Comparison of ENCODE assay signal across 9 cellular contexts in the genomic region with DNA sequence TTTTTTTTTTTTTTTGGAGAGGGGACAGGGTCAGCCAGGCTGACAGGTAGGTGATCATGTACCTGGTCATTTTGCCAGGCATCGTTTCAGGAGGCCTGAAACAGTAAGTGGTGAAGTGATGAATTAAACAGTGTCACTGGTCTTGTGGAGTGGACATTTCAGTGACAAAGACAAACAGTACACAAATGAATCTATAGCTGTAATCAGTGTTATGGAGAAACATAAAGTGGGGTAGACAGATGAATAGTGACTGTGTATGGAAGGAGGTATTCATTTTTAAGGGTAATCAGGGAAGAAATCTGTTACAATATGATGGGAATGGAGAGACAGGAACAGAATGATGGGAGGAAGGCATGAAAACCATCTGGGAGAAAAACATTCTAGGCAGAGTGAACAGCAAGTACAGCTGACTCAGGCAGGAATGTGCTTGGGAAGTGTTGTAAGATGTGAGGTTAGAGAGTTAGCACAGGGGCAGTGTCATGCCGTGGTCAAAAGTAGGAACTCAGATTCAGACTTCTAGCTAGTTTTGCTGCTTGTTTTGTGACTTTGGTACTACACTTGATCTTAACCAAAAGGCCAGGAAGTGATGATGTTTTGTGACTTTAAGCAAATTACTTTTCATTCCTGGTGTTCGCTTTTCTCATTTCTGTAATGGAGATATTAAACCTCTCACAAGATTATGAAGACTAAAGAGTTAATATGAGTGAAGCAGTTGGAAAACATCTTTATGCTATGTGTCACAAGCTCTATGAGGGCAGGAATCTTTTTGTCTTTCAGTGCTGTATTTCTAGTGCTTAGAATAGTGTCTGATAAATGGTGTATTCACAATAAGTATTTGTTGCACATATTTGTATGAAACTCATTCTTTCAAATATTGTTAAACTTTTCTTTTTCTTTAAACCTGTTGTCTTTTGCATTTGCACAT. TPM values are rescaled to one million over a fixed set of nuclear protein-coding genes. Genes with fewer than 3 reads are reported as not detected.
A peak's percentile ranks its signal among the peaks of the same experiment; 100 is the strongest.
DNase-seq lines count a peak whose midpoint lies in the region; ATAC-seq, FAIRE-seq and TF ChIP-seq lines count a peak whose summit lies in the region.
"Had no signal": no experiment of that assay in that cellular context is flagged by ENCODE, and none has a peak within 500 bp of the region (broad histone marks: within the 10 kb centered on the region; RNA-seq: fewer than 3 reads in every experiment).

No MANE protein-coding gene starts in this region.

- in situ Hi-C loops in K562 (cut with MboI) = no loop called here

- CTCF ChIA-PET in CD4-positive, alpha-beta T cell (lab: Charles Lee) = no interaction called here
- CTCF ChIA-PET in K562 (lab: Yijun Ruan, JAX; ENCODE audit: low intra/inter-chr PET ratio) = no interaction called here

- WGBS in K562 (ENCODE audit: insufficient coverage, low coverage, missing lambda C conversion rate) = 93% methylated on average over 3 of the region's 3 CpGs

- no peak overlapping the region for H3K4me2 ChIP-seq in K562 (ENCODE audit: insufficient read depth, low read length)

- no peaks in the 10 kb centered on the region for H3K27me3 Mint-ChIP-seq in CD4-positive, alpha-beta T cell

- TF ChIP-seq POLR2A in K562 (conservative IDR thresholded peaks at IDR 0.05) = no peak

- no peak overlapping the region for H2AFZ ChIP-seq in K562 (ENCODE audit: low read depth, low read length)

- H3K9me1 ChIP-seq in K562 (ENCODE audit: control insufficient read depth, insufficient read depth, low read length) = no peaks in the 10 kb centered on the region

- no peak for DNase-seq in CD4-positive, alpha-beta T cell
- DNase-seq in HS-5 (ENCODE audit: low read depth) = peak; percentile 71
- no peak for DNase-seq in K562 (ENCODE audit: extremely low read depth in 1 of 4, low spot score in 3 of 4)
- DNase-seq in lung microvascular endothelial cell (ENCODE audit: low read depth in 2 of 2) = peak; percentile 26 to 82
- DNase-seq in nucleus accumbens (lab: John Stamatoyannopoulos, UW) = no peak
- no peak for DNase-seq in middle frontal gyrus (ENCODE audit: extremely low spot score, low spot score)
- no peak for DNase-seq in NCI-H446 (lab: John Stamatoyannopoulos, UW)

- TF ChIP-seq RAD21 in K562 (CRISPR knock-in tag; conservative IDR thresholded peaks at IDR 0.05 in 1 of 2, IDR thresholded peaks at IDR 0.05 in 1 of 2) = no peak

- H3K79me2 ChIP-seq in K562 (ENCODE audit: control insufficient read depth, insufficient read depth, low read length) = peaks cover 100% of the 10 kb centered on the region

- no peaks in the 10 kb centered on the region for H3K9me3 Mint-ChIP-seq in CD4-positive, alpha-beta T cell

- BruUV-seq in K562 (replicated peaks; lab: Mats Ljungman, UMichigan) = no TSS peak

- no peaks in the 10 kb centered on the region for H3K27me3 ChIP-seq in CD4-positive, alpha-beta T cell (ENCODE audit: control insufficient read depth, insufficient read depth, low read length)
- H3K27me3 ChIP-seq in K562 (ENCODE audit: control insufficient read depth in 2 of 2, insufficient read depth in 2 of 2, low read length in 2 of 2) = no peaks in the 10 kb centered on the region

- H3K4me1 Mint-ChIP-seq in CD4-positive, alpha-beta T cell (ENCODE audit: low read depth) = peaks cover 77% of the 10 kb centered on the region

- TF ChIP-seq CTCF in CD4-positive, alpha-beta T cell (IDR thresholded peaks at IDR 0.05) = no peak
- no peak for TF ChIP-seq CTCF in K562 (IDR thresholded peaks at IDR 0.05 in 2 of 3, conservative IDR thresholded peaks at IDR 0.05 in 1 of 3; ENCODE audit: insufficient read depth in 2 of 3, low read depth in 1 of 3, low read length in 3 of 3)

- intact Hi-C loops in CD4-positive, alpha-beta T cell (cut with DNase I, micrococcal nuclease) = no loop called here
- intact Hi-C loops in K562 (cut with micrococcal nuclease) = no loop called here

- no peak for ATAC-seq in CD4-positive, alpha-beta T cell (ENCODE audit: poor library complexity)
- ATAC-seq in K562 = peak; percentile 36
- no peak for ATAC-seq in HG02571 (IDR thresholded peaks at IDR 0.05; ENCODE audit: unreplicated experiment)

- H3K9ac ChIP-seq in K562 (ENCODE audit: insufficient read depth in 1 of 2, low read depth in 2 of 2, low read length in 2 of 2) = no peak overlapping the region

- peaks cover 44% of the 10 kb centered on the region for H3K36me3 ChIP-seq in K562 (ENCODE audit: control insufficient read depth, insufficient read depth, low read length)

- no peaks in the 10 kb centered on the region for H4K20me1 ChIP-seq in K562 (replicated peaks; ENCODE audit: control insufficient read depth, insufficient read depth, low read length)

- no peak overlapping the region for H3K4me3 ChIP-seq in K562

- FAIRE-seq in K562 (lab: Jason Lieb, UNC) = peak; percentile 59
- FAIRE-seq: colon had no signal

- peaks cover 13% of the 10 kb centered on the region for H3K36me3 Mint-ChIP-seq in CD4-positive, alpha-beta T cell (ENCODE audit: low read depth)

- POLR2A ChIA-PET in CD4-positive, alpha-beta T cell (lab: Charles Lee) = interaction anchor here (0.7 to 1.2 kb wide), 4 partner anchors 33 to 52 kb away, joined by 3 read pairs; no protein-coding TSS in a partner anchor
- POLR2A ChIA-PET in K562 (lab: Yijun Ruan, JAX) = no interaction called here

- TF ChIP-seq EP300 in K562 (IDR thresholded peaks at IDR 0.05; ENCODE audit: low read length) = no peak

- H3K4me3 Mint-ChIP-seq in CD4-positive, alpha-beta T cell = peak overlapping the region; percentile 2

- peaks cover 0 to 9% of the 10 kb centered on the region in 2 experiments; a peak in 2 of 5 replicates for H3K4me1 ChIP-seq in K562 (replicated peaks in 1 of 2; ENCODE audit: control insufficient read depth in 2 of 2, insufficient read depth in 2 of 2, low read length in 2 of 2)

- no peaks in the 10 kb centered on the region for H3K9me3 ChIP-seq in CD4-positive, alpha-beta T cell (ENCODE audit: control insufficient read depth, low read length)
- no peaks in the 10 kb centered on the region for H3K9me3 ChIP-seq in K562 (replicated peaks; ENCODE audit: control insufficient read depth, insufficient read depth, low read depth, low read length)

- peak overlapping the region; percentile 94 for H3K27ac Mint-ChIP-seq in CD4-positive, alpha-beta T cell

- H3K27ac ChIP-seq in CD4-positive, alpha-beta T cell (ENCODE audit: low read depth, low read length) = peak overlapping the region; percentile 7
- no peak overlapping the region for H3K27ac ChIP-seq in K562 (ENCODE audit: extremely low read depth, low read depth, low read length)

TF ChIP-seq in K562, 482 proteins besides CTCF, POLR2A, EP300 and RAD21:
- TF ChIP-seq SLC30A9 (CRISPR knock-in tag; IDR thresholded peaks at IDR 0.05) = no peak
- TF ChIP-seq HDAC3 (IDR thresholded peaks at IDR 0.05; ENCODE audit: borderline replicate concordance, partially characterized antibody) = no peak
- TF ChIP-seq ZNF146 (CRISPR knock-in tag; IDR thresholded peaks at IDR 0.05; ENCODE audit: unreplicated experiment) = no peak
- 0 out of 2 replicates have a peak, but pooled peaks have one; percentile 2 for TF ChIP-seq ZNF316 (IDR thresholded peaks at IDR 0.05)
- no peak for TF ChIP-seq SP1 (CRISPR knock-in tag; IDR thresholded peaks at IDR 0.05)
- no peak for TF ChIP-seq ZC3H8 (IDR thresholded peaks at IDR 0.05)
- no peak for TF ChIP-seq MXI1 (IDR thresholded peaks at IDR 0.05; ENCODE audit: low read depth, low read length)
- no peak for TF ChIP-seq SOX6 (IDR thresholded peaks at IDR 0.05)
- no peak for TF ChIP-seq NR2C1 (IDR thresholded peaks at IDR 0.05)
- no peak for TF ChIP-seq NR2C1 (tag; IDR thresholded peaks at IDR 0.05)
- TF ChIP-seq ARID2 (IDR thresholded peaks at IDR 0.05) = peak; percentile 13; the same call in 1 of the 2 replicates

RNA-seq across cellular contexts. Expression of a gene that starts 43.4 kb away (rescaled TPM):
- total RNA-seq in CD4-positive, alpha-beta T cell = 10 to 100 TPM; 60.7 to 67.3 TPM
- 91.7 and 174 TPM in 2 replicates for total RNA-seq in K562 (2011; cell fraction: chromatin; rRNA removed; ENCODE audit: low replicate concordance)
- total RNA-seq in K562 (2011; cell fraction: nucleolus; rRNA removed) = 37.5 and 45.5 TPM in 2 replicates
- total RNA-seq in K562 (2011; cell fraction: nucleoplasm; rRNA removed) = 95.0 and 184 TPM in 2 replicates
- 107 and 114 TPM in 2 replicates for total RNA-seq in K562 (2014; rRNA removed)
- total RNA-seq in K562 (2014; rRNA removed; fragmentation: Illumina TruSeq; extraction: Trizol) = 123 and 145 TPM in 2 replicates
- total RNA-seq in K562 (2015; rRNA removed; fragmentation: Illumina TruSeq; extraction: Trizol) = 118 and 128 TPM in 2 replicates
- 129 and 142 TPM in 2 replicates for total RNA-seq in K562 (2021)
- 127 and 141 TPM in 2 replicates for polyA plus RNA-seq in K562 (2011; rRNA removed)
- 173 and 191 TPM in 2 replicates for polyA plus RNA-seq in K562 (2011; cell fraction: cytosol; rRNA removed)
- polyA plus RNA-seq in K562 (2011; cell fraction: nucleus; rRNA removed) = 121 and 146 TPM in 2 replicates
- polyA plus RNA-seq in K562 (2012) = 66.4 and 69.4 TPM in 2 replicates
- 170 and 215 TPM in 2 replicates for polyA plus RNA-seq in K562 (2014; fragmentation: Illumina TruSeq; extraction: Trizol)
- polyA plus RNA-seq in K562 (2014; fragmentation: Nextera tagmentation; extraction: Ambion mirVana) = 10 to 100 TPM; 20.4 to 61.0 TPM
- 91.1 and 92.9 TPM in 2 replicates for polyA plus RNA-seq in K562 (2014; rRNA removed)
- 390 and 459 TPM in 2 replicates for polyA minus RNA-seq in K562 (2011; rRNA and poly(A)+ RNA removed)
- 157 and 234 TPM in 2 replicates for polyA minus RNA-seq in K562 (2011; cell fraction: cytosol; rRNA and poly(A)+ RNA removed)
- 111 and 169 TPM in 2 replicates for polyA minus RNA-seq in K562 (2011; cell fraction: nucleus; rRNA and poly(A)+ RNA removed)
- total RNA-seq in lung microvascular endothelial cell = 129 and 177 TPM in 2 replicates

Comparison
In these comparisons a context has a peak if more than half of its experiments do, and no peak if none do; other contexts are left out.
1. DNase-seq: peak in HS-5 (single experiment) and lung microvascular endothelial cell (2 of 2); none in CD4-positive, alpha-beta T cell (0 of 10), K562 (0 of 4), nucleus accumbens (0 of 56), middle frontal gyrus (single experiment) and NCI-H446 (0 of 2).